ENCODE assay signal across 8 cellular contexts in the genomic region with DNA sequence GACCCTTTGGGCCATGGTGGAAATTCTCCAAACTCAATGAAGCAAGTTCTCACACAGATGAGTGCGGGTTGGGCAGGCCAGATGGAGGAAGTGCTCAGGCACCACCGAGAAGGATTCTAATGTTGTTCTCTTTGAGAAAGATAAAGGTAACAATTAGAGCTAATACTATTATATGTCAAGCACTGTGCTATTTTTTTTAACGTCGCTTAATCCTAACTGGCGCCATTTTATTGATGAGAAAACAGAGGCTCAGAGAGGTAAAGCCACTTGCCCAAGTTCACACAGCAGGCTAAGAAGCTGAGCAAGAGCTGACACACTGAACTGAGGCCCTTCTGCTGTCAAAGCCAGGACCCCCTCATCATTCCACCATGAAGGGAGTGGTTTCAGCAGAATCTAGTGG. TPM values are rescaled to one million over a fixed set of nuclear protein-coding genes. Genes with fewer than 3 reads are reported as not detected.
A peak's percentile ranks its signal among the peaks of the same experiment; 100 is the strongest.
DNase-seq lines count a peak whose midpoint lies in the region; ATAC-seq and TF ChIP-seq lines count a peak whose summit lies in the region.

No MANE protein-coding gene starts in this region.

- DNase-seq in T-helper 17 cell (no peak), foreskin fibroblast (no peak), mucosa of gallbladder (ENCODE audit: low spot score) (no peak)
- DNase-seq in effector CD4-positive, alpha-beta T cell, result no peak

- H3K4me1 Mint-ChIP-seq in T-helper 17 cell, result peaks cover 53% of the 10 kb centered on the region

- peak overlapping the region; percentile 62 for H3K4me3 ChIP-seq in HEK293 (ENCODE audit: low read depth, low read length)
- peak overlapping the region; percentile 78 to 97 for H3K4me3 ChIP-seq in foreskin fibroblast (ENCODE audit: low read depth in 1 of 2, low read length in 2 of 2)
- H3K4me3 ChIP-seq in skeletal muscle tissue (ENCODE audit: low read length in 3 of 3), result peak overlapping the region; percentile 90 to 94 (median 90)

- peak overlapping the region; percentile 79; the same call in 1 of the 2 replicates for H3K27ac ChIP-seq in HEK293 (ENCODE audit: extremely low read depth, low read depth, low read length)
- H3K27ac ChIP-seq in skeletal muscle tissue (ENCODE audit: low read depth, low read length), result peak overlapping the region; percentile 92

- H3K9me3 ChIP-seq in HEK293 (ENCODE audit: control insufficient read depth, insufficient read depth, low read depth, low read length) (no peaks in the 10 kb centered on the region), T-helper 17 cell (ENCODE audit: control insufficient read depth, low read length, poor library complexity, severe bottlenecking) (no peaks in the 10 kb centered on the region), skeletal muscle tissue (ENCODE audit: control insufficient read depth in 3 of 3, low read length in 3 of 3) (no peaks in the 10 kb centered on the region)

- ATAC-seq in T-helper 17 cell (no peak), HG03095 (IDR thresholded peaks at IDR 0.05; ENCODE audit: unreplicated experiment) (no peak), HG03354 (IDR thresholded peaks at IDR 0.05; ENCODE audit: poor library complexity, severe bottlenecking, unreplicated experiment) (no peak)

- no peaks in the 10 kb centered on the region for H3K36me3 Mint-ChIP-seq in T-helper 17 cell (ENCODE audit: low read depth)

- H3K27me3 Mint-ChIP-seq in T-helper 17 cell, result no peaks in the 10 kb centered on the region

- CTCF ChIA-PET in HEK293 (lab: Yijun Ruan, JAX), result interaction anchor here (0.6 to 7.8 kb wide), 31 partner anchors 8 to 620 kb away, joined by 3 to 237 read pairs (median 9); a partner anchor contains a TSS

- H3K27ac Mint-ChIP-seq in T-helper 17 cell, result peak overlapping the region; percentile 95

- peak overlapping the region; percentile 92 to 95 (median 94) for H3K9ac ChIP-seq in skeletal muscle tissue (ENCODE audit: low read depth in 1 of 3, low read length in 3 of 3)

- peak overlapping the region; percentile 93 for H3K4me3 Mint-ChIP-seq in T-helper 17 cell

- peaks cover 52% of the 10 kb centered on the region for H3K4me1 ChIP-seq in HEK293 (ENCODE audit: control insufficient read depth, insufficient read depth, low read length)
- peaks cover 36 to 56% (median 42%) of the 10 kb centered on the region in 3 donors for H3K4me1 ChIP-seq in skeletal muscle tissue (ENCODE audit: control insufficient read depth in 3 of 3, insufficient read depth in 3 of 3, low read length in 3 of 3)

- TF ChIP-seq CTCF in HEK293 (tag by site-specific recombination; IDR thresholded peaks at IDR 0.05) (no peak), foreskin fibroblast (IDR thresholded peaks at IDR 0.05; ENCODE audit: low read depth, low read length) (no peak)

- no peaks in the 10 kb centered on the region for H3K27me3 ChIP-seq in skeletal muscle tissue (ENCODE audit: control insufficient read depth in 3 of 3, insufficient read depth in 3 of 3, low read length in 3 of 3)

- POLR2A ChIA-PET in HEK293 (lab: Yijun Ruan, JAX), result interaction anchor here (0.8 to 6.5 kb wide), 11 partner anchors 9 to 409 kb away, joined by 3 to 124 read pairs (median 9); a partner anchor contains a TSS

- H3K36me3 ChIP-seq in HEK293 (ENCODE audit: control insufficient read depth in 2 of 2, insufficient read depth in 1 of 2, low read length in 2 of 2) (peaks cover 6 to 17% of the 10 kb centered on the region in 2 experiments; a peak in 2 of 3 replicates), skeletal muscle tissue (ENCODE audit: control insufficient read depth in 3 of 3, insufficient read depth in 3 of 3, low read length in 3 of 3) (peaks cover 0 to under 1% (median under 1%) of the 10 kb centered on the region in 3 donors)

TF ChIP-seq in HEK293, 187 proteins besides CTCF, POLR2A, EP300 and RAD21:
- TF ChIP-seq ZFP37 (tag by site-specific recombination; IDR thresholded peaks at IDR 0.05) (no peak), ZNF184 (tag by site-specific recombination; IDR thresholded peaks at IDR 0.05) (peak; percentile 37; the same call in 1 of the 2 replicates), ZNF768 (tag by site-specific recombination; IDR thresholded peaks at IDR 0.05) (peak; percentile 100), ZNF624 (tag by site-specific recombination; IDR thresholded peaks at IDR 0.05) (no peak), ZNF146 (tag by site-specific recombination; IDR thresholded peaks at IDR 0.05) (no peak), OVOL3 (tag by site-specific recombination; IDR thresholded peaks at IDR 0.05) (no peak), ZBTB7A (tag by site-specific recombination; IDR thresholded peaks at IDR 0.05; ENCODE audit: low read depth) (no peak), ZNF341 (tag by site-specific recombination; IDR thresholded peaks at IDR 0.05; ENCODE audit: low read depth) (no peak; the same call in 1 of the 2 replicates), ZNF214 (tag by site-specific recombination; IDR thresholded peaks at IDR 0.05; ENCODE audit: borderline replicate concordance) (no peak), ZNF776 (tag by site-specific recombination; IDR thresholded peaks at IDR 0.05; ENCODE audit: borderline replicate concordance) (no peak), ZNF558 (tag by site-specific recombination; IDR thresholded peaks at IDR 0.05) (0 out of 2 replicates have a peak, but pooled peaks have one; percentile 27), ZNF391 (tag by site-specific recombination; IDR thresholded peaks at IDR 0.05; ENCODE audit: borderline replicate concordance, low read depth) (peak; percentile 15; the same call in 1 of the 2 replicates), ZEB2 (tag by site-specific recombination; IDR thresholded peaks at IDR 0.05) (0 out of 2 replicates have a peak, but pooled peaks have one; percentile 21), ZNF837 (tag by site-specific recombination; IDR thresholded peaks at IDR 0.05) (no peak), ZNF114 (tag by site-specific recombination; IDR thresholded peaks at IDR 0.05) (no peak), ZNF664 (tag by site-specific recombination; IDR thresholded peaks at IDR 0.05) (no peak), SP7 (tag by site-specific recombination; IDR thresholded peaks at IDR 0.05) (0 out of 2 replicates have a peak, but pooled peaks have one; percentile 3), ZBTB8A (tag by site-specific recombination; IDR thresholded peaks at IDR 0.05) (no peak), ZNF324 (tag by site-specific recombination; IDR thresholded peaks at IDR 0.05) (peak; percentile 28; the same call in 1 of the 2 replicates), REPIN1 (tag by site-specific recombination; IDR thresholded peaks at IDR 0.05; ENCODE audit: low read depth) (no peak), ZNF354C (tag by site-specific recombination; IDR thresholded peaks at IDR 0.05; ENCODE audit: borderline replicate concordance, low read depth) (no peak)
- TF ChIP-seq, protein P1, sequence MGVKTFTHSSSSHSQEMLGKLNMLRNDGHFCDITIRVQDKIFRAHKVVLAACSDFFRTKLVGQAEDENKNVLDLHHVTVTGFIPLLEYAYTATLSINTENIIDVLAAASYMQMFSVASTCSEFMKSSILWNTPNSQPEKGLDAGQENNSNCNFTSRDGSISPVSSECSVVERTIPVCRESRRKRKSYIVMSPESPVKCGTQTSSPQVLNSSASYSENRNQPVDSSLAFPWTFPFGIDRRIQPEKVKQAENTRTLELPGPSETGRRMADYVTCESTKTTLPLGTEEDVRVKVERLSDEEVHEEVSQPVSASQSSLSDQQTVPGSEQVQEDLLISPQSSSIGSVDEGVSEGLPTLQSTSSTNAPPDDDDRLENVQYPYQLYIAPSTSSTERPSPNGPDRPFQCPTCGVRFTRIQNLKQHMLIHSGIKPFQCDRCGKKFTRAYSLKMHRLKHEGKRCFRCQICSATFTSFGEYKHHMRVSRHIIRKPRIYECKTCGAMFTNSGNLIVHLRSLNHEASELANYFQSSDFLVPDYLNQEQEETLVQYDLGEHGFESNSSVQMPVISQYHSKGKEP (tag by site-specific recombination; IDR thresholded peaks at IDR 0.05), result peak; percentile 11; the same call in 1 of the 2 replicates

RNA-seq across cellular contexts. Expression of a gene that starts 1.0 kb away (rescaled TPM):
- total RNA-seq in T-helper 17 cell, result 100 to 1,000 TPM; 255 to 264 TPM
- total RNA-seq in skeletal muscle tissue, result 386 TPM
- total RNA-seq in mucosa of gallbladder, result 92.6 TPM

RNA-seq across cellular contexts. Expression of a gene that starts 11.2 kb away (rescaled TPM):
- total RNA-seq in T-helper 17 cell (10 to 100 TPM; 47.5 to 55.5 TPM), skeletal muscle tissue (25.1 TPM), mucosa of gallbladder (35.8 TPM)
